In genomic region chr6:78492351-78493010, GRCh38 we compare ENCODE assay signal across 1 cellular context.
TF ChIP-seq lines count a peak whose summit lies in the region.

No MANE protein-coding gene starts in this region.

TF ChIP-seq in IMR-90, 13 proteins besides CTCF, POLR2A, EP300 and RAD21 (continued from another document):
- no peak for TF ChIP-seq MAFK (IDR thresholded peaks at IDR 0.05; ENCODE audit: low read depth, low read length)
